Comparison of ENCODE assay signal across 8 cellular contexts in the genomic region with DNA sequence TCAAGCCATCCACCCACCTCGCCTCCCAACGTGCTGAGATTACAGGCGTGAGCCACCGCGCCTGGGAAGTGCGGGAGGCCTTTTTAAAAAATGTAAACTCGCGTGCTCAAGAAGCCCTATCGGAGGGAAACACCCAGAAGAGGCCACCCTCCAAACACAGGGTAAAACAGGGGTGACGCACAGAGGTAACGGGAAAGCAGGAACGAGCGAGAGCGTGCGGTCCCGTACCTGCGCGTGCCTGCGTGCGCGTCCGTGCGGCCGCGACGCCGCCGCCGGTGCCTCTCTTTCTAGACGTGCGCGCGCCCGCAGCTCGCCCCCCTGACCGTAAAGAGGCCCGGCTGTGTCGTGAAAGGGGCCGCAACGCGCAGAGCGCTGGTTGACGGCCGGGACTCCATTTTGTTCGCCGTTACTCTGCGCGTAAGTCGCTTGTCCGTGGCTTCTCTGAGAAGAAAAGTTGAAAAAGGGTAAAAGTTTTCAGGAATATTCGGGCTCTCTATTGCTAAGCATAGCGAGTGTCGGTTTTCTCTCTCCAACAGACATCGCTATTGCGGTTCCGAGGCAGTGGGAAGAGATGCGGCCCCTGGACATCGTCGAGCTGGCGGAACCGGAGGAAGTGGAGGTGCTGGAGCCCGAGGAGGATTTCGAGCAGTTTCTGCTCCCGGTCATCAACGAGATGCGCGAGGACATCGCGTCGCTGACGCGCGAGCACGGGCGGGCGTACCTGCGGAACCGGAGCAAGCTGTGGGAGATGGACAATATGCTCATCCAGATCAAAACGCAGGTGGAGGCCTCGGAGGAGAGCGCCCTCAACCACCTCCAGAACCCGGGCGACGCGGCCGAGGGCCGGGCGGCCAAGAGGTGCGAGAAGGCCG.
DNase-seq lines count a peak whose midpoint lies in the region; ATAC-seq and TF ChIP-seq lines count a peak whose summit lies in the region.

A gene (plus strand): TSS at position 394 of the 872 bp plus-strand sequence. CDS start 178 bp downstream, at position 572.

- ATAC-seq in GM19035 (IDR thresholded peaks at IDR 0.05; ENCODE audit: unreplicated experiment) (peak; percentile 78), HG03354 (IDR thresholded peaks at IDR 0.05; ENCODE audit: poor library complexity, severe bottlenecking, unreplicated experiment) (peak; percentile 80)

- no peak for TF ChIP-seq CTCF in AG09319 (IDR thresholded peaks at IDR 0.05; ENCODE audit: low read depth, low read length)

- DNase-seq in AG09319 (ENCODE audit: extremely low read depth, low read depth) (peak; percentile 77), NCI-H446 (lab: John Stamatoyannopoulos, UW) (peak; percentile 21 to 86), islet precursor cell (peak; percentile 95)
- peak; percentile 93 for DNase-seq in activated CD4-positive, CD25-positive, alpha-beta regulatory T cell treated with anti-CD3 and anti-CD28 coated beads, Interleukin-2, amount 50 U/mL, for 16 hours (ENCODE audit: low read depth, low spot score)
- DNase-seq in central memory CD4-positive, alpha-beta T cell = peak; percentile 97
- peak; percentile 89 for DNase-seq in stimulated activated CD4-positive, alpha-beta T cell treated with anti-CD3 and anti-CD28 coated beads, Interleukin-12 subunit alpha, Interleukin-12 subunit beta, amount 100 ng/mL, for 4 hours

Comparison
In these comparisons a context has a peak if more than half of its experiments do, and no peak if none do; other contexts are left out.
1. Peak in every context shown above with its lines: DNase-seq and ATAC-seq.